1 cellular context compared by ENCODE assay signal in genomic region chr2:230889911-230890601, GRCh38.
TF ChIP-seq lines count a peak whose summit lies in the region.

No MANE protein-coding gene starts in this region.

TF ChIP-seq in H1, 55 proteins besides CTCF, POLR2A, EP300 and RAD21 (continued from another document):
- no peak for TF ChIP-seq SIN3A (conservative IDR thresholded peaks at IDR 0.05 in 1 of 2, IDR thresholded peaks at IDR 0.05 in 1 of 2; ENCODE audit: low read depth in 1 of 2, low read length in 2 of 2)
- no peak for TF ChIP-seq JUND (IDR thresholded peaks at IDR 0.05; ENCODE audit: low read length)
- TF ChIP-seq TBP (IDR thresholded peaks at IDR 0.05; ENCODE audit: low read depth, low read length) = no peak
